In genomic region chr11:129279326-129280026, GRCh38 we compare ENCODE assay signal across 8 cellular contexts.
A peak's percentile ranks its signal among the peaks of the same experiment; 100 is the strongest.
DNase-seq lines count a peak whose midpoint lies in the region; ATAC-seq and TF ChIP-seq lines count a peak whose summit lies in the region.

No MANE protein-coding gene starts in this region.

- TF ChIP-seq CTCF in chondrocyte (IDR thresholded peaks at IDR 0.05) = no peak

- peak overlapping the region; percentile 60 for H3K4me3 Mint-ChIP-seq in chondrocyte (ENCODE audit: unreplicated experiment)

- H3K4me1 Mint-ChIP-seq in chondrocyte (ENCODE audit: low read depth) = peaks cover 25% of the 10 kb centered on the region

- no peaks in the 10 kb centered on the region for H3K27me3 Mint-ChIP-seq in chondrocyte (ENCODE audit: low read depth)

- no peaks in the 10 kb centered on the region for H3K36me3 Mint-ChIP-seq in chondrocyte (ENCODE audit: low read depth)

- H3K27ac Mint-ChIP-seq in chondrocyte (ENCODE audit: unreplicated experiment) = no peak overlapping the region

- DNase-seq in DMS79 treated with DMSO at 0.1 percent for 48 hours (lab: John Stamatoyannopoulos, UW) (peak; percentile 77), NCI-H2029 (lab: John Stamatoyannopoulos, UW) (peak; percentile 79), chondrocyte (ENCODE audit: low spot score) (no peak), kidney tubule cell (ENCODE audit: low spot score) (peak; percentile 86)
- peak; percentile 64 for DNase-seq in activated CD4-positive, alpha-beta T cell treated with anti-CD3 and anti-CD28 coated beads for 1 hour
- DNase-seq in stimulated activated CD4-positive, alpha-beta T cell treated with anti-CD3 and anti-CD28 coated beads, Interleukin-15, amount 100 ng/mL, for 24 hours = peak; percentile 74

- no peaks in the 10 kb centered on the region for H3K9me3 Mint-ChIP-seq in chondrocyte (ENCODE audit: low read depth)

- ATAC-seq in HG02588 (IDR thresholded peaks at IDR 0.05; ENCODE audit: unreplicated experiment) = peak; percentile 68
- no peak for ATAC-seq in HG02970 (IDR thresholded peaks at IDR 0.05; ENCODE audit: low FRiP score, unreplicated experiment)
